Comparison of ENCODE assay signal across 8 cellular contexts in the genomic region with DNA sequence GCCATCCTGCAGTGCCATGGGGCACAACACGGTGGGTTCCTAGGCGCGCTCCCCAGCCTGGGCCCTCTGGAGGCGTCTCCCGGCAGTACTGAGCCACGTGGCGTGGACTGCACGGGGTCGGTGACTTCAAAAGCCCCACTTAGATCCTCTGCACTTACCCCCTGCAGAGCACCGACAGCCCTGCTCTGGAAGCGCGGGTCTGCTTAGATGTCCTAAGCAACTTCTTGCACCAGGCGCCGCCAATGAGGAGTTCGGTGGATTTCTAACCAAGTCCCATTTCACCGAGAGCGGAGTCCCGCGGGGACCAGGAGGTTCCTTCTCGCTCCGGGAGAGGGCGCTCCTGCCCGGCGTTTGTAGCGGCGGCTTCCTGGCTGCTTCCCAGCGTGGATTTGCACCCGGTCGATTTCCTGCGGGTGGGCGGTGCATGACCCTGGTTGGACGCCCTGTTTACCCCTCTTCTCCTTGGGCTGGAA. TPM values are rescaled to one million over a fixed set of nuclear protein-coding genes. Genes with fewer than 3 reads are reported as not detected.
DNase-seq lines count a peak whose midpoint lies in the region; ATAC-seq and TF ChIP-seq lines count a peak whose summit lies in the region.

No MANE protein-coding gene starts in this region.

- TF ChIP-seq CTCF in AG10803 (conservative IDR thresholded peaks at IDR 0.05; ENCODE audit: low read length) (peak; percentile 11; the same call in 1 of the 2 replicates), HEK293 (tag by site-specific recombination; IDR thresholded peaks at IDR 0.05) (no peak), coronary artery (IDR thresholded peaks at IDR 0.05) (no peak), lower lobe of right lung (IDR thresholded peaks at IDR 0.05) (peak; percentile 61)

- H3K27ac ChIP-seq in HEK293 (ENCODE audit: extremely low read depth, low read depth, low read length) (no peak overlapping the region), coronary artery (no peak overlapping the region), lower lobe of right lung (no peak overlapping the region)

- ATAC-seq in lower lobe of right lung (peak; percentile 27 to 64), GM18868 (IDR thresholded peaks at IDR 0.05; ENCODE audit: unreplicated experiment) (no peak), GM18498 (IDR thresholded peaks at IDR 0.05; ENCODE audit: unreplicated experiment) (no peak), HG02678 (IDR thresholded peaks at IDR 0.05; ENCODE audit: unreplicated experiment) (no peak)

- DNase-seq in AG10803 (ENCODE audit: low read depth) (no peak), coronary artery (ENCODE audit: low spot score) (no peak), lower lobe of right lung (no peak), DMS79 (lab: John Stamatoyannopoulos, UW) (no peak)

- H3K4me3 ChIP-seq in AG10803 (ENCODE audit: low read length) (no peak overlapping the region), HEK293 (ENCODE audit: low read depth, low read length) (no peak overlapping the region), coronary artery (peak overlapping the region; percentile 1), lower lobe of right lung (no peak overlapping the region)

- POLR2A ChIA-PET in HEK293 (lab: Yijun Ruan, JAX) = no interaction called here

- intact Hi-C loops in lower lobe of right lung (cut with DNase I) = no loop called here

- peaks cover 37% of the 10 kb centered on the region for H3K27me3 ChIP-seq in lower lobe of right lung (ENCODE audit: low read depth)

- H3K36me3 ChIP-seq in HEK293 (ENCODE audit: control insufficient read depth in 2 of 2, insufficient read depth in 1 of 2, low read length in 2 of 2) = no peaks in the 10 kb centered on the region
- H3K36me3 ChIP-seq in lower lobe of right lung = no peaks in the 10 kb centered on the region

- H3K4me1 ChIP-seq in HEK293 (ENCODE audit: control insufficient read depth, insufficient read depth, low read length) (no peaks in the 10 kb centered on the region), lower lobe of right lung (no peaks in the 10 kb centered on the region)

- peaks cover 3% of the 10 kb centered on the region for H3K9me3 ChIP-seq in HEK293 (ENCODE audit: control insufficient read depth, insufficient read depth, low read depth, low read length)
- no peaks in the 10 kb centered on the region for H3K9me3 ChIP-seq in lower lobe of right lung

- CTCF ChIA-PET in HEK293 (lab: Yijun Ruan, JAX) = interaction anchor here (0.6 to 0.7 kb wide), 4 partner anchors 15 to 1040 kb away, joined by 3 read pairs; no protein-coding TSS in a partner anchor

TF ChIP-seq in HEK293, 187 proteins besides CTCF, POLR2A, EP300 and RAD21:
- TF ChIP-seq ZNF837 (tag by site-specific recombination; IDR thresholded peaks at IDR 0.05) (no peak), ZNF654 (tag by site-specific recombination; IDR thresholded peaks at IDR 0.05; ENCODE audit: low read depth) (peak; percentile 43)

RNA-seq across cellular contexts. Expression of gene ZNF845, which starts 25.2 kb away (rescaled TPM):
- total RNA-seq in lower lobe of right lung = 8.4 TPM

RNA-seq across cellular contexts. Expression of gene VN1R4, which starts 40.9 kb away (rescaled TPM):
- total RNA-seq in lower lobe of right lung = not detected

RNA-seq across cellular contexts. Expression of gene VN1R2, which starts 50.3 kb away (rescaled TPM):
- not detected for total RNA-seq in lower lobe of right lung

RNA-seq across cellular contexts. Expression of gene ZNF677, which starts 53.7 kb away (rescaled TPM):
- total RNA-seq in lower lobe of right lung = 15.8 TPM

RNA-seq across cellular contexts. Expression of gene ZNF525, which starts 57.1 kb away (rescaled TPM):
- 12.8 TPM for total RNA-seq in lower lobe of right lung

Comparison
In these comparisons a context has a peak if more than half of its experiments do, and no peak if none do; other contexts are left out.
1. CTCF ChIP-seq: peak in AG10803 (single experiment) and lower lobe of right lung (single experiment); none in HEK293 (single experiment) and coronary artery (single experiment).
2. ATAC-seq: peak in lower lobe of right lung (2 of 2); none in GM18868 (single experiment), GM18498 (single experiment) and HG02678 (single experiment).